Comparison of ENCODE assay signal across 2 cellular contexts in genomic region chr1:24325587-24326449, GRCh38.
TF ChIP-seq lines count a peak whose summit lies in the region.

No MANE protein-coding gene starts in this region.

TF ChIP-seq in H1, 55 proteins besides CTCF, POLR2A, EP300 and RAD21:
- TF ChIP-seq BCL11A (IDR thresholded peaks at IDR 0.05; ENCODE audit: low read depth in 2 of 2, low read length in 2 of 2), result no peak
- no peak for TF ChIP-seq E2F6 (IDR thresholded peaks at IDR 0.05)
- TF ChIP-seq BACH1 (IDR thresholded peaks at IDR 0.05; ENCODE audit: low read length), result no peak
- TF ChIP-seq SUZ12 (IDR thresholded peaks at IDR 0.05; ENCODE audit: low read length), result no peak

TF ChIP-seq in GM23338, 12 proteins besides CTCF, POLR2A, EP300 and RAD21:
- TF ChIP-seq JUNB (IDR thresholded peaks at IDR 0.05; ENCODE audit: unreplicated experiment) (no peak), ZNF114 (CRISPR knock-in tag; IDR thresholded peaks at IDR 0.05) (no peak), EZH2 (IDR thresholded peaks at IDR 0.05; ENCODE audit: low read depth, unreplicated experiment) (no peak), REST (IDR thresholded peaks at IDR 0.05; ENCODE audit: unreplicated experiment) (no peak), ZNF462 (CRISPR knock-in tag; IDR thresholded peaks at IDR 0.05) (no peak), ETS1 (IDR thresholded peaks at IDR 0.05) (no peak), STAT1 (IDR thresholded peaks at IDR 0.05; ENCODE audit: unreplicated experiment) (no peak), NANOG (IDR thresholded peaks at IDR 0.05; ENCODE audit: borderline replicate concordance) (no peak), CREB1 (CRISPR knock-in tag; IDR thresholded peaks at IDR 0.05; ENCODE audit: low read depth) (no peak), POLR2AphosphoS5 (IDR thresholded peaks at IDR 0.05; ENCODE audit: low read depth) (no peak), ZNF331 (CRISPR knock-in tag; IDR thresholded peaks at IDR 0.05; ENCODE audit: low read depth) (no peak), EZH2phosphoT487 (IDR thresholded peaks at IDR 0.05; ENCODE audit: unreplicated experiment) (no peak)
